ENCODE assay signal across 1 cellular context in the genomic region with DNA sequence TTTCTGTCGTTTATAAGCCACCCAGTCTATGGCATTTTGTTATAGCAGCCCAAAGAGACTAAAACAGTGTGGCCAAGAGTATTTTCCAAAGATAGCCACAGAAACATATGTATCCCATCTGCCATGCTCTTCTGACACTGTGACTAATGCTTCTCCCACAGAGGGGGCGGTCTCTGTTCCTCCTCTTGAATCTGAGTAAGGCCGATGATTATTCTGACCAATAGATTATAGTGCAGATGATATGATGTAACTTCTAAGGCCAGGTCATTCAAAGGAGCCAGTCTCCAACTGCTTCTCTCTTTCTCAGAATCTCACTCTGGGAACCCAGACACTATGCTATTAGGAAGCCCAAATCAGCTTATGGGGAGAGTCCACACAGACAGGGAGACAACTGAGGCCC.
TF ChIP-seq lines count a peak whose summit lies in the region.

No MANE protein-coding gene starts in this region.

TF ChIP-seq in SK-N-SH treated with all-trans-retinoic acid at 6 μM for 48 hours, 23 proteins besides CTCF, POLR2A, EP300 and RAD21 (continued from another document):
- no peak for TF ChIP-seq TOX (CRISPR knock-in tag; IDR thresholded peaks at IDR 0.05; ENCODE audit: borderline replicate concordance)
- no peak for TF ChIP-seq ZNF70 (CRISPR knock-in tag; IDR thresholded peaks at IDR 0.05)
- TF ChIP-seq POU6F1 (CRISPR knock-in tag; IDR thresholded peaks at IDR 0.05; ENCODE audit: borderline replicate concordance, low read depth) = no peak
- no peak for TF ChIP-seq BACH2 (CRISPR knock-in tag; IDR thresholded peaks at IDR 0.05; ENCODE audit: borderline replicate concordance)
- no peak for TF ChIP-seq RARB (CRISPR knock-in tag; IDR thresholded peaks at IDR 0.05)
- TF ChIP-seq, protein P1, sequence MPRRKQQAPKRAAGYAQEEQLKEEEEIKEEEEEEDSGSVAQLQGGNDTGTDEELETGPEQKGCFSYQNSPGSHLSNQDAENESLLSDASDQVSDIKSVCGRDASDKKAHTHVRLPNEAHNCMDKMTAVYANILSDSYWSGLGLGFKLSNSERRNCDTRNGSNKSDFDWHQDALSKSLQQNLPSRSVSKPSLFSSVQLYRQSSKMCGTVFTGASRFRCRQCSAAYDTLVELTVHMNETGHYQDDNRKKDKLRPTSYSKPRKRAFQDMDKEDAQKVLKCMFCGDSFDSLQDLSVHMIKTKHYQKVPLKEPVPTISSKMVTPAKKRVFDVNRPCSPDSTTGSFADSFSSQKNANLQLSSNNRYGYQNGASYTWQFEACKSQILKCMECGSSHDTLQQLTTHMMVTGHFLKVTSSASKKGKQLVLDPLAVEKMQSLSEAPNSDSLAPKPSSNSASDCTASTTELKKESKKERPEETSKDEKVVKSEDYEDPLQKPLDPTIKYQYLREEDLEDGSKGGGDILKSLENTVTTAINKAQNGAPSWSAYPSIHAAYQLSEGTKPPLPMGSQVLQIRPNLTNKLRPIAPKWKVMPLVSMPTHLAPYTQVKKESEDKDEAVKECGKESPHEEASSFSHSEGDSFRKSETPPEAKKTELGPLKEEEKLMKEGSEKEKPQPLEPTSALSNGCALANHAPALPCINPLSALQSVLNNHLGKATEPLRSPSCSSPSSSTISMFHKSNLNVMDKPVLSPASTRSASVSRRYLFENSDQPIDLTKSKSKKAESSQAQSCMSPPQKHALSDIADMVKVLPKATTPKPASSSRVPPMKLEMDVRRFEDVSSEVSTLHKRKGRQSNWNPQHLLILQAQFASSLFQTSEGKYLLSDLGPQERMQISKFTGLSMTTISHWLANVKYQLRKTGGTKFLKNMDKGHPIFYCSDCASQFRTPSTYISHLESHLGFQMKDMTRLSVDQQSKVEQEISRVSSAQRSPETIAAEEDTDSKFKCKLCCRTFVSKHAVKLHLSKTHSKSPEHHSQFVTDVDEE (CRISPR knock-in tag; IDR thresholded peaks at IDR 0.05) = no peak
- TF ChIP-seq, protein P2, sequence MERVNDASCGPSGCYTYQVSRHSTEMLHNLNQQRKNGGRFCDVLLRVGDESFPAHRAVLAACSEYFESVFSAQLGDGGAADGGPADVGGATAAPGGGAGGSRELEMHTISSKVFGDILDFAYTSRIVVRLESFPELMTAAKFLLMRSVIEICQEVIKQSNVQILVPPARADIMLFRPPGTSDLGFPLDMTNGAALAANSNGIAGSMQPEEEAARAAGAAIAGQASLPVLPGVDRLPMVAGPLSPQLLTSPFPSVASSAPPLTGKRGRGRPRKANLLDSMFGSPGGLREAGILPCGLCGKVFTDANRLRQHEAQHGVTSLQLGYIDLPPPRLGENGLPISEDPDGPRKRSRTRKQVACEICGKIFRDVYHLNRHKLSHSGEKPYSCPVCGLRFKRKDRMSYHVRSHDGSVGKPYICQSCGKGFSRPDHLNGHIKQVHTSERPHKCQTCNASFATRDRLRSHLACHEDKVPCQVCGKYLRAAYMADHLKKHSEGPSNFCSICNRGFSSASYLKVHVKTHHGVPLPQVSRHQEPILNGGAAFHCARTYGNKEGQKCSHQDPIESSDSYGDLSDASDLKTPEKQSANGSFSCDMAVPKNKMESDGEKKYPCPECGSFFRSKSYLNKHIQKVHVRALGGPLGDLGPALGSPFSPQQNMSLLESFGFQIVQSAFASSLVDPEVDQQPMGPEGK (CRISPR knock-in tag; IDR thresholded peaks at IDR 0.05; ENCODE audit: borderline replicate concordance) = no peak
- no peak for TF ChIP-seq ZNF565 (CRISPR knock-in tag; conservative IDR thresholded peaks at IDR 0.05; ENCODE audit: low read depth)
- no peak for TF ChIP-seq SNAI2 (CRISPR knock-in tag; IDR thresholded peaks at IDR 0.05)
